ENCODE assay signal across 8 cellular contexts in the genomic region with DNA sequence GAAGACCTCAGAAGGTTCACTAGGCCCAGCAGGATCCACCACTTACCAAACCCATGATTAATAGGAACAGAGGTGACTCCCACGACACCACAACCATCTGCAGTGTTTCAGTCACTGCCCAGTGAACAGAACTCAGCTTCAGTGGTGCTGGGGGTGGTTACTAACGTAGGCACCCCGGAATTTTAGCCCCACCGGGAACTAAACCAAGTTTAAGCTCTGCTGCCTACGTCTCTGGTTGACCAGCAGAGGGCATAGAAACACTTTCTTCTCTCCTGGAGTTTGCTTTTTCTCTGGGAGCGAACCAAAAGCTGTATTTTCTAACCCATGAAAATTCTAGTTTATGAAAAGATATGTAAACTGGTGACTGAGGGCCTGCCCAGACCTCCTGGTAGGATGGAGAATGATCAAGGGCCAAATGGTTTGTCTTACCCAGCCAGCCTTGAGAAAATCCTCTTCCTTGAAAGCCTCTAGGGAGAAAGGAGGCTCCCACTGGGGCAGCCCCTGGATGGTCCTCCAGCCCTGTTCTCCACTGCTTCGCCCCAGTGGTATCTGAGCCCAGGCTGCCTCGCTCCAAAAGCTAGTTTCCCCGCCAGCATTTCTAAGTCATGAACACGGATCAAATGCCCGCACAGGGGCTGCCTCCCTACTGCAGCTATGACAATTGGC.
A peak's percentile ranks its signal among the peaks of the same experiment; 100 is the strongest.
DNase-seq lines count a peak whose midpoint lies in the region; ATAC-seq and TF ChIP-seq lines count a peak whose summit lies in the region.

No MANE protein-coding gene starts in this region.

- H3K4me1 ChIP-seq in mammary epithelial cell (ENCODE audit: insufficient read depth, low read length) = no peaks in the 10 kb centered on the region

- DNase-seq in SKM-1 treated with dmso at 0.1 percent for 144 hours (lab: John Stamatoyannopoulos, UW; ENCODE audit: unreplicated experiment) = peak; percentile 7
- no peak for DNase-seq in SKM-1 (lab: John Stamatoyannopoulos, UW; ENCODE audit: unreplicated experiment)
- peak; percentile 52 for DNase-seq in NB4 (ENCODE audit: low read depth)
- DNase-seq in mammary epithelial cell = peak; percentile 29
- DNase-seq in medulla oblongata (ENCODE audit: extremely low spot score) = peak; percentile 47
- no peak for DNase-seq in NCI-H345 (lab: John Stamatoyannopoulos, UW)

- dilution Hi-C loops in mammary epithelial cell (cut with HindIII; ENCODE audit: low sequenced_read_pairs) = no loop called here

- H3K36me3 ChIP-seq in mammary epithelial cell (ENCODE audit: insufficient read depth, low read length) = no peaks in the 10 kb centered on the region

- intact Hi-C loops in mammary epithelial cell (cut with micrococcal nuclease) = loop anchor here (5.0 kb wide), 3 partner anchors 768 to 1118 kb away; no protein-coding TSS in a partner anchor

- no TSS peak for BruUV-seq in mammary epithelial cell (replicated peaks; lab: Mats Ljungman, UMichigan)

- H4K20me1 ChIP-seq in mammary epithelial cell (ENCODE audit: insufficient read depth, low read length) = no peaks in the 10 kb centered on the region

- no peaks in the 10 kb centered on the region for H3K79me2 ChIP-seq in mammary epithelial cell (ENCODE audit: insufficient read depth, low read length)

- 14% methylated on average over 10 of the region's 11 CpGs for WGBS in mammary epithelial cell (ENCODE audit: low coverage, missing lambda C conversion rate)

- in situ Hi-C loops in mammary epithelial cell (cut with MboI; ENCODE audit: low sequenced_read_pairs in 2 of 2) = loop anchor here in 1 of 2 donors (10.0 kb wide), 1 partner anchor 431 kb away; no protein-coding TSS in a partner anchor

- no peak overlapping the region for H3K27ac ChIP-seq in mammary epithelial cell (ENCODE audit: insufficient read depth, low read depth, low read length)

- no peak for ATAC-seq in HG03196 (IDR thresholded peaks at IDR 0.05; ENCODE audit: unreplicated experiment)
- ATAC-seq in GM18907 (IDR thresholded peaks at IDR 0.05; ENCODE audit: unreplicated experiment) = no peak

- H3K9ac ChIP-seq in mammary epithelial cell (ENCODE audit: insufficient read depth, low read length) = no peak overlapping the region

- no peak overlapping the region for H3K4me3 ChIP-seq in NB4 (ENCODE audit: low read depth, low read length)
- no peak overlapping the region for H3K4me3 ChIP-seq in mammary epithelial cell (replicated peaks in 1 of 3; ENCODE audit: insufficient read depth in 1 of 3, low read depth in 2 of 3, low read length in 3 of 3)

- no peaks in the 10 kb centered on the region for H3K9me3 ChIP-seq in mammary epithelial cell (replicated peaks; ENCODE audit: insufficient read depth, low read length)

- H2AFZ ChIP-seq in mammary epithelial cell (ENCODE audit: low read depth, low read length) = peak overlapping the region; percentile 51

- TF ChIP-seq CTCF in NB4 (IDR thresholded peaks at IDR 0.05; ENCODE audit: low read depth, low read length) (peak; percentile 60), mammary epithelial cell (conservative IDR thresholded peaks at IDR 0.05 in 1 of 2, IDR thresholded peaks at IDR 0.05 in 1 of 2; ENCODE audit: extremely low read depth in 1 of 2, insufficient read depth in 1 of 2, low read depth in 1 of 2, low read length in 2 of 2) (peak; percentile 83 to 88)

- H3K27me3 ChIP-seq in mammary epithelial cell (ENCODE audit: insufficient read depth, low read length) = no peaks in the 10 kb centered on the region

- TF ChIP-seq POLR2A in NB4 (IDR thresholded peaks at IDR 0.05; ENCODE audit: extremely low read depth, insufficient read length) = no peak

- CTCF ChIA-PET in mammary epithelial cell (lab: Charles Lee; ENCODE audit: low non-redundant PET) = interaction anchor here (0.6 to 1.0 kb wide), 5 partner anchors 164 to 652 kb away, joined by 3 to 22 read pairs (median 4); no protein-coding TSS in a partner anchor

- no peak overlapping the region for H3K4me2 ChIP-seq in mammary epithelial cell (ENCODE audit: insufficient read depth, low read depth, low read length)

Comparison
In these comparisons a context has a peak if more than half of its experiments do, and no peak if none do; other contexts are left out.
1. DNase-seq: peak in SKM-1 treated with dmso at 0.1 percent for 144 hours (single experiment), NB4 (single experiment), mammary epithelial cell (single experiment) and medulla oblongata (single experiment); none in SKM-1 (single experiment) and NCI-H345 (single experiment).